1 cellular context compared by ENCODE assay signal in the genomic region with DNA sequence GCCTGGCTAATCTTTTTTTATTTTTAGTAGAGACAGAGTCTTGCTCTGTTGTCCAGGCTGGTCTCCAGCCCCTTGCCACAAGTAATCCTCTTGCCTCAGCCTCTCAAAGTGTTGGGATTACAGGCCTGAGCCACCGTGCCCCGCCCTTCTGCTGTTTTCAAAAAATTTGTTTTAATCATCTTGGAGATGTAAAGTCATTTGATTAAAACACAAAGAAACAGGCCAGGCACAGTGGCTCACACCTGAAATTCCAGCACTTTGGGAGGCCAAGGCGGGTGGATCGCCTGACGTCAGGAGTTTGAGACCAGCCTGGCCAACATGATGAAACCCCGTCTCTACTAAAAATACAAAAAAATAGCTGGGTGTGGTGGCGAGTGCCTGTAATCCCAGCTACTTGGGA. TPM values are rescaled to one million over a fixed set of nuclear protein-coding genes. Genes with fewer than 3 reads are reported as not detected.
"Had no signal": no experiment of that assay in that cellular context is flagged by ENCODE, and none has a peak within 500 bp of the region (broad histone marks: within the 10 kb centered on the region; RNA-seq: fewer than 3 reads in every experiment).

No MANE protein-coding gene starts in this region.

RNA-seq across cellular contexts. Expression of gene SYNPO2, which starts 28.2 kb away (rescaled TPM):
- polyA plus RNA-seq: IgD-negative memory B cell had no signal
